In genomic region chr11:17004486-17005148, GRCh38 we compare ENCODE assay signal across 32 cellular contexts.
"Had no signal": no experiment of that assay in that cellular context is flagged by ENCODE, and none has a peak within 500 bp of the region (broad histone marks: within the 10 kb centered on the region; RNA-seq: fewer than 3 reads in every experiment).

No MANE protein-coding gene starts in this region.

- H3K9me3 ChIP-seq: ascending aorta, gastroesophageal sphincter, lower lobe of right lung, thoracic aorta had no signal

- H3K27me3 Mint-ChIP-seq: activated CD4-positive, alpha-beta memory T cell treated with anti-CD3 and anti-CD28 coated beads, Interleukin-2, amount 10 ng/mL, durations not matched to agents 7 days and 5 days; activated CD4-positive, alpha-beta T cell treated with anti-CD3 and anti-CD28 coated beads, Interleukin-2, amount 10 ng/mL, durations not matched to agents 7 days and 5 days; activated T-cell treated with anti-CD3 and anti-CD28 coated beads, Interleukin-2, amount 50 U/mL, for 24 hours; effector memory CD8-positive, alpha-beta T cell had no signal

- DNase-seq: activated CD4-positive, alpha-beta memory T cell treated with anti-CD3 and anti-CD28 coated beads, Interleukin-2, amount 10 ng/mL, durations not matched to agents 7 days and 5 days; activated CD4-positive, alpha-beta T cell treated with anti-CD3 and anti-CD28 coated beads for 1 hour; activated CD4-positive, alpha-beta T cell treated with anti-CD3 and anti-CD28 coated beads, Interleukin-2, amount 10 ng/mL, durations not matched to agents 7 days and 5 days; activated CD8-positive, alpha-beta memory T cell treated with anti-CD3 and anti-CD28 coated beads, Interleukin-2, amount 50 U/mL, for 48 hours; activated gamma-delta T cell; activated naive CD4-positive, alpha-beta T cell treated with anti-CD3 and anti-CD28 coated beads, Interleukin-2, amount 10 ng/mL, durations not matched to agents 7 days and 5 days; activated naive CD8-positive, alpha-beta T cell treated with anti-CD3 and anti-CD28 coated beads, Interleukin-2, amount 10 ng/mL, durations not matched to agents 7 days and 5 days; activated T-cell treated with anti-CD3 and anti-CD28 coated beads, Interleukin-2, amount 50 U/mL, for 24 hours; dorsolateral prefrontal cortex; effector memory CD8-positive, alpha-beta T cell; head of caudate nucleus; hypothalamus; immature natural killer cell; kidney; lower lobe of right lung; mesenchymal stem cell; natural killer cell; occipital lobe; right cardiac atrium; stimulated activated CD4-positive, alpha-beta T cell treated with anti-CD3 and anti-CD28 coated beads, Interleukin-2, amount 100 ng/mL, for 48 hours; stimulated activated naive CD4-positive, alpha-beta T cell treated with Interleukin-2 at 50 U/mL for 16 hours; T-helper 1 cell; T1000; trophoblast cell had no signal

- H3K36me3 Mint-ChIP-seq: activated naive CD4-positive, alpha-beta T cell treated with anti-CD3 and anti-CD28 coated beads, Interleukin-2, amount 10 ng/mL, durations not matched to agents 7 days and 5 days; activated naive CD8-positive, alpha-beta T cell treated with anti-CD3 and anti-CD28 coated beads, Interleukin-2, amount 10 ng/mL, durations not matched to agents 7 days and 5 days; brain; immature natural killer cell; natural killer cell; WTC11 had no signal

- H3K27ac ChIP-seq: ascending aorta, coronary artery, dorsolateral prefrontal cortex, gastroesophageal sphincter, lower lobe of right lung, neural progenitor cell, parathyroid adenoma, thoracic aorta had no signal

- ATAC-seq: effector memory CD8-positive, alpha-beta T cell; gastroesophageal sphincter; lower lobe of right lung; natural killer cell; right cardiac atrium; WTC11 had no signal

- H3K4me3 ChIP-seq: ascending aorta, coronary artery, dorsolateral prefrontal cortex, gastroesophageal sphincter, lower lobe of right lung, neural progenitor cell, thoracic aorta had no signal

- H3K27ac Mint-ChIP-seq: activated CD4-positive, alpha-beta memory T cell treated with anti-CD3 and anti-CD28 coated beads, Interleukin-2, amount 10 ng/mL, durations not matched to agents 7 days and 5 days; activated CD4-positive, alpha-beta T cell treated with anti-CD3 and anti-CD28 coated beads, Interleukin-2, amount 10 ng/mL, durations not matched to agents 7 days and 5 days; activated naive CD4-positive, alpha-beta T cell treated with anti-CD3 and anti-CD28 coated beads, Interleukin-2, amount 10 ng/mL, durations not matched to agents 7 days and 5 days; activated naive CD8-positive, alpha-beta T cell treated with anti-CD3 and anti-CD28 coated beads, Interleukin-2, amount 10 ng/mL, durations not matched to agents 7 days and 5 days; activated T-cell treated with anti-CD3 and anti-CD28 coated beads, Interleukin-2, amount 50 U/mL, for 24 hours; effector memory CD8-positive, alpha-beta T cell; immature natural killer cell; natural killer cell; neural progenitor cell; WTC11 had no signal

- H3K9me3 Mint-ChIP-seq: activated CD4-positive, alpha-beta memory T cell treated with anti-CD3 and anti-CD28 coated beads, Interleukin-2, amount 10 ng/mL, durations not matched to agents 7 days and 5 days; activated CD4-positive, alpha-beta T cell treated with anti-CD3 and anti-CD28 coated beads, Interleukin-2, amount 10 ng/mL, durations not matched to agents 7 days and 5 days; activated naive CD4-positive, alpha-beta T cell treated with anti-CD3 and anti-CD28 coated beads, Interleukin-2, amount 10 ng/mL, durations not matched to agents 7 days and 5 days; activated T-cell treated with anti-CD3 and anti-CD28 coated beads, Interleukin-2, amount 50 U/mL, for 24 hours; brain; effector memory CD8-positive, alpha-beta T cell; immature natural killer cell; natural killer cell; neural progenitor cell had no signal

- H3K36me3 ChIP-seq: ascending aorta, gastroesophageal sphincter, lower lobe of right lung, neural progenitor cell, thoracic aorta had no signal

- H3K4me1 Mint-ChIP-seq: activated CD4-positive, alpha-beta memory T cell treated with anti-CD3 and anti-CD28 coated beads, Interleukin-2, amount 10 ng/mL, durations not matched to agents 7 days and 5 days; activated CD4-positive, alpha-beta T cell treated with anti-CD3 and anti-CD28 coated beads, Interleukin-2, amount 10 ng/mL, durations not matched to agents 7 days and 5 days; activated naive CD4-positive, alpha-beta T cell treated with anti-CD3 and anti-CD28 coated beads, Interleukin-2, amount 10 ng/mL, durations not matched to agents 7 days and 5 days; immature natural killer cell; natural killer cell; neural progenitor cell; WTC11 had no signal

- H3K4me3 Mint-ChIP-seq: activated CD4-positive, alpha-beta memory T cell treated with anti-CD3 and anti-CD28 coated beads, Interleukin-2, amount 10 ng/mL, durations not matched to agents 7 days and 5 days; activated CD4-positive, alpha-beta T cell treated with anti-CD3 and anti-CD28 coated beads, Interleukin-2, amount 10 ng/mL, durations not matched to agents 7 days and 5 days; activated naive CD4-positive, alpha-beta T cell treated with anti-CD3 and anti-CD28 coated beads, Interleukin-2, amount 10 ng/mL, durations not matched to agents 7 days and 5 days; activated naive CD8-positive, alpha-beta T cell treated with anti-CD3 and anti-CD28 coated beads, Interleukin-2, amount 10 ng/mL, durations not matched to agents 7 days and 5 days; activated T-cell treated with anti-CD3 and anti-CD28 coated beads, Interleukin-2, amount 50 U/mL, for 24 hours; brain; effector memory CD8-positive, alpha-beta T cell; immature natural killer cell; natural killer cell; neural progenitor cell; WTC11 had no signal

- H3K4me1 ChIP-seq: ascending aorta, gastroesophageal sphincter, neural progenitor cell, parathyroid adenoma had no signal

- H3K27me3 ChIP-seq: ascending aorta, dorsolateral prefrontal cortex, gastroesophageal sphincter, neural progenitor cell had no signal
